In the genomic region with DNA sequence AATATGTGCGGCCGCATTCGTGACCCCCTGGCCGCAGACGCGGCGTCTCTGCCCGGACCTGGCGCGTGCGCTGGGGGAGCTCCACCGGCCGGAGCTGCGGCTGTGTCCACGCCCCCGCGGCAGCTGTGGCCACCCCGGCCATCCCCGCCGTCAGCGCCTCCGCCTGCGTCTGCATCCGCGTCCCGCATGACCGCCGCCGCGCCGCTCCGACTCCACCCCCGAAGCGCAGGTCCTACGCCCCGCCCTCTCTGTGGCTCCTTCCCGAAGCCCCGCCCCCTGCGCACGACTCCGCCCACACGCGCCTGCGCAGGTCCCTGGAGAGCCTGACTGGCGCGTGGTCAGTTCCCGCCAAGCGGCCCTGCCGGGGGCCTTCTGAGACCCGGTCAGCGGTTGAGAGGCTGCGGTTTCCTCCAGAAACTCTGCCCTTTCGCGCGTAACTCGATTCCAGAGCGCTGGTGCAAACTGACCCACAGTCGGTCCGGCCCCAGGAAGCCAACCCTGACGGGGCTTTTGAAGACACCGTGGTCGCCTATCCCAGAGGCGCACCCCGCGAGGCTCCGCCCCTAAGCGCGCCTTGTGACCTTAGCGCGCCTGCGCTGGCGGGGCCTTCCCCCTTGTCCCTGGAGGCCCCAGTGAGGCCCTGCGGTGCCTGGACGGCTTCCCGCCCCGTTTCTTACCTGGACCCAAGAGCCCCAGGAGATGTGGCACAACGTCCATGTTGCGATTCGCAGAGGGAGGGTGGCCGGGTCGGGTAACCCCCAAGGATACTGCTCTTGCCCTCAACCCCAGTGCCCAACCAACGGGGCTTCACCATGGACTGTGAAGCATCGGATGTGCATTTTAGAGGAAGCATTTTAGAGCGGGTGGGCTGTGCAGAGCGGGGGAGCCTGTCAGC, we compare ENCODE assay signal across 1 cellular context.
TF ChIP-seq lines count a peak whose summit lies in the region.

A gene with protein sequence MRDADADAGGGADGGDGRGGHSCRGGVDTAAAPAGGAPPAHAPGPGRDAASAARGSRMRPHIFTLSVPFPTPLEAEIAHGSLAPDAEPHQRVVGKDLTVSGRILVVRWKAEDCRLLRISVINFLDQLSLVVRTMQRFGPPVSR (minus strand): TSS at position 554 of the 895 bp plus-strand sequence. CDS start 366 bp downstream, at position 188.

TF ChIP-seq in HepG2, 621 proteins besides CTCF, POLR2A, EP300 and RAD21 (continued from another document and continues in another):
- TF ChIP-seq, protein P1, sequence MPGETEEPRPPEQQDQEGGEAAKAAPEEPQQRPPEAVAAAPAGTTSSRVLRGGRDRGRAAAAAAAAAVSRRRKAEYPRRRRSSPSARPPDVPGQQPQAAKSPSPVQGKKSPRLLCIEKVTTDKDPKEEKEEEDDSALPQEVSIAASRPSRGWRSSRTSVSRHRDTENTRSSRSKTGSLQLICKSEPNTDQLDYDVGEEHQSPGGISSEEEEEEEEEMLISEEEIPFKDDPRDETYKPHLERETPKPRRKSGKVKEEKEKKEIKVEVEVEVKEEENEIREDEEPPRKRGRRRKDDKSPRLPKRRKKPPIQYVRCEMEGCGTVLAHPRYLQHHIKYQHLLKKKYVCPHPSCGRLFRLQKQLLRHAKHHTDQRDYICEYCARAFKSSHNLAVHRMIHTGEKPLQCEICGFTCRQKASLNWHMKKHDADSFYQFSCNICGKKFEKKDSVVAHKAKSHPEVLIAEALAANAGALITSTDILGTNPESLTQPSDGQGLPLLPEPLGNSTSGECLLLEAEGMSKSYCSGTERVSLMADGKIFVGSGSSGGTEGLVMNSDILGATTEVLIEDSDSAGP (CRISPR knock-in tag; IDR thresholded peaks at IDR 0.05; ENCODE audit: borderline replicate concordance): peak; percentile 48; the same call in 1 of the 2 replicates
- no peak for TF ChIP-seq HCFC1 (IDR thresholded peaks at IDR 0.05; ENCODE audit: low read depth, low read length)
- no peak for TF ChIP-seq ZSCAN12 (CRISPR knock-in tag; IDR thresholded peaks at IDR 0.05)
- TF ChIP-seq NAIF1 (CRISPR knock-in tag; IDR thresholded peaks at IDR 0.05; ENCODE audit: borderline replicate concordance): no peak
- TF ChIP-seq ZEB1 (IDR thresholded peaks at IDR 0.05; ENCODE audit: insufficient replicate concordance, low read depth): no peak
- TF ChIP-seq ZFX (CRISPR knock-in tag; IDR thresholded peaks at IDR 0.05; ENCODE audit: low read depth): peak; percentile 67
- TF ChIP-seq SMC3 (IDR thresholded peaks at IDR 0.05; ENCODE audit: low read length): no peak
- TF ChIP-seq FOXP1 (IDR thresholded peaks at IDR 0.05): no peak
- no peak for TF ChIP-seq FOXP1 (CRISPR knock-in tag; IDR thresholded peaks at IDR 0.05)
- no peak for TF ChIP-seq PAX8 (CRISPR knock-in tag; IDR thresholded peaks at IDR 0.05; ENCODE audit: borderline replicate concordance)
- TF ChIP-seq, protein P2, sequence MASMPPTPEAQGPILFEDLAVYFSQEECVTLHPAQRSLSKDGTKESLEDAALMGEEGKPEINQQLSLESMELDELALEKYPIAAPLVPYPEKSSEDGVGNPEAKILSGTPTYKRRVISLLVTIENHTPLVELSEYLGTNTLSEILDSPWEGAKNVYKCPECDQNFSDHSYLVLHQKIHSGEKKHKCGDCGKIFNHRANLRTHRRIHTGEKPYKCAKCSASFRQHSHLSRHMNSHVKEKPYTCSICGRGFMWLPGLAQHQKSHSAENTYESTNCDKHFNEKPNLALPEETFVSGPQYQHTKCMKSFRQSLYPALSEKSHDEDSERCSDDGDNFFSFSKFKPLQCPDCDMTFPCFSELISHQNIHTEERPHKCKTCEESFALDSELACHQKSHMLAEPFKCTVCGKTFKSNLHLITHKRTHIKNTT (CRISPR knock-in tag; IDR thresholded peaks at IDR 0.05): no peak
- TF ChIP-seq, protein P3, sequence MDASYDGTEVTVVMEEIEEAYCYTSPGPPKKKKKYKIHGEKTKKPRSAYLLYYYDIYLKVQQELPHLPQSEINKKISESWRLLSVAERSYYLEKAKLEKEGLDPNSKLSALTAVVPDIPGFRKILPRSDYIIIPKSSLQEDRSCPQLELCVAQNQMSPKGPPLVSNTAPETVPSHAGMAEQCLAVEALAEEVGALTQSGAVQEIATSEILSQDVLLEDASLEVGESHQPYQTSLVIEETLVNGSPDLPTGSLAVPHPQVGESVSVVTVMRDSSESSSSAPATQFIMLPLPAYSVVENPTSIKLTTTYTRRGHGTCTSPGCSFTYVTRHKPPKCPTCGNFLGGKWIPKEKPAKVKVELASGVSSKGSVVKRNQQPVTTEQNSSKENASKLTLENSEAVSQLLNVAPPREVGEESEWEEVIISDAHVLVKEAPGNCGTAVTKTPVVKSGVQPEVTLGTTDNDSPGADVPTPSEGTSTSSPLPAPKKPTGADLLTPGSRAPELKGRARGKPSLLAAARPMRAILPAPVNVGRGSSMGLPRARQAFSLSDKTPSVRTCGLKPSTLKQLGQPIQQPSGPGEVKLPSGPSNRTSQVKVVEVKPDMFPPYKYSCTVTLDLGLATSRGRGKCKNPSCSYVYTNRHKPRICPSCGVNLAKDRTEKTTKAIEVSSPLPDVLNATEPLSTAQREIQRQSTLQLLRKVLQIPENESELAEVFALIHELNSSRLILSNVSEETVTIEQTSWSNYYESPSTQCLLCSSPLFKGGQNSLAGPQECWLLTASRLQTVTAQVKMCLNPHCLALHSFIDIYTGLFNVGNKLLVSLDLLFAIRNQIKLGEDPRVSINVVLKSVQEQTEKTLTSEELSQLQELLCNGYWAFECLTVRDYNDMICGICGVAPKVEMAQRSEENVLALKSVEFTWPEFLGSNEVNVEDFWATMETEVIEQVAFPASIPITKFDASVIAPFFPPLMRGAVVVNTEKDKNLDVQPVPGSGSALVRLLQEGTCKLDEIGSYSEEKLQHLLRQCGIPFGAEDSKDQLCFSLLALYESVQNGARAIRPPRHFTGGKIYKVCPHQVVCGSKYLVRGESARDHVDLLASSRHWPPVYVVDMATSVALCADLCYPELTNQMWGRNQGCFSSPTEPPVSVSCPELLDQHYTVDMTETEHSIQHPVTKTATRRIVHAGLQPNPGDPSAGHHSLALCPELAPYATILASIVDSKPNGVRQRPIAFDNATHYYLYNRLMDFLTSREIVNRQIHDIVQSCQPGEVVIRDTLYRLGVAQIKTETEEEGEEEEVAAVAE (CRISPR knock-in tag; IDR thresholded peaks at IDR 0.05; ENCODE audit: borderline replicate concordance): no peak
- no peak for TF ChIP-seq KDM5A (IDR thresholded peaks at IDR 0.05; ENCODE audit: borderline replicate concordance, low read length)
- TF ChIP-seq, protein P4, sequence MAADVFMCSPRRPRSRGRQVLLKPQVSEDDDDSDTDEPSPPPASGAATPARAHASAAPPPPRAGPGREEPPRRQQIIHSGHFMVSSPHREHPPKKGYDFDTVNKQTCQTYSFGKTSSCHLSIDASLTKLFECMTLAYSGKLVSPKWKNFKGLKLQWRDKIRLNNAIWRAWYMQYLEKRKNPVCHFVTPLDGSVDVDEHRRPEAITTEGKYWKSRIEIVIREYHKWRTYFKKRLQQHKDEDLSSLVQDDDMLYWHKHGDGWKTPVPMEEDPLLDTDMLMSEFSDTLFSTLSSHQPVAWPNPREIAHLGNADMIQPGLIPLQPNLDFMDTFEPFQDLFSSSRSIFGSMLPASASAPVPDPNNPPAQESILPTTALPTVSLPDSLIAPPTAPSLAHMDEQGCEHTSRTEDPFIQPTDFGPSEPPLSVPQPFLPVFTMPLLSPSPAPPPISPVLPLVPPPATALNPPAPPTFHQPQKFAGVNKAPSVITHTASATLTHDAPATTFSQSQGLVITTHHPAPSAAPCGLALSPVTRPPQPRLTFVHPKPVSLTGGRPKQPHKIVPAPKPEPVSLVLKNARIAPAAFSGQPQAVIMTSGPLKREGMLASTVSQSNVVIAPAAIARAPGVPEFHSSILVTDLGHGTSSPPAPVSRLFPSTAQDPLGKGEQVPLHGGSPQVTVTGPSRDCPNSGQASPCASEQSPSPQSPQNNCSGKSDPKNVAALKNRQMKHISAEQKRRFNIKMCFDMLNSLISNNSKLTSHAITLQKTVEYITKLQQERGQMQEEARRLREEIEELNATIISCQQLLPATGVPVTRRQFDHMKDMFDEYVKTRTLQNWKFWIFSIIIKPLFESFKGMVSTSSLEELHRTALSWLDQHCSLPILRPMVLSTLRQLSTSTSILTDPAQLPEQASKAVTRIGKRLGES (CRISPR knock-in tag; IDR thresholded peaks at IDR 0.05; ENCODE audit: borderline replicate concordance): 0 out of 2 replicates have a peak, but pooled peaks have one; percentile 36
- peak; percentile 73; the same call in 1 of the 2 replicates for TF ChIP-seq ERF (CRISPR knock-in tag; IDR thresholded peaks at IDR 0.05)
- no peak for TF ChIP-seq SRF (IDR thresholded peaks at IDR 0.05; ENCODE audit: low read depth, low read length)
- no peak for TF ChIP-seq MAFF (IDR thresholded peaks at IDR 0.05; ENCODE audit: low read depth, low read length)
- no peak for TF ChIP-seq NCOA1 (CRISPR knock-in tag; IDR thresholded peaks at IDR 0.05)
- TF ChIP-seq ZKSCAN8 (CRISPR knock-in tag; IDR thresholded peaks at IDR 0.05; ENCODE audit: borderline replicate concordance): no peak
- TF ChIP-seq RARA (CRISPR knock-in tag; IDR thresholded peaks at IDR 0.05): no peak
- no peak for TF ChIP-seq ZSCAN22 (CRISPR knock-in tag; IDR thresholded peaks at IDR 0.05)
- TF ChIP-seq, protein P5, sequence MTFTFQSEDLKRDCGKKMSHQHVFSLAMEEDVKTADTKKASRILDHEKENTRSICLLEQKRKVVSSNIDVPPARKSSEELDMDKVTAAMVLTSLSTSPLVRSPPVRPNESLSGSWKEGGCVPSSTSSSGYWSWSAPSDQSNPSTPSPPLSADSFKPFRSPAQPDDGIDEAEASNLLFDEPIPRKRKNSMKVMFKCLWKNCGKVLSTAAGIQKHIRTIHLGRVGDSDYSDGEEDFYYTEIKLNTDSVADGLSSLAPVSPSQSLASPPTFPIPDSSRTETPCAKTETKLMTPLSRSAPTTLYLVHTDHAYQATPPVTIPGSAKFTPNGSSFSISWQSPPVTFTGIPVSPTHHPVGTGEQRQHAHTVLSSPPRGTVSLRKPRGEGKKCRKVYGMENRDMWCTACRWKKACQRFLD (CRISPR knock-in tag; IDR thresholded peaks at IDR 0.05; ENCODE audit: borderline replicate concordance): peak; percentile 78; the same call in 1 of the 2 replicates
- no peak for TF ChIP-seq NR2F2 (IDR thresholded peaks at IDR 0.05; ENCODE audit: borderline replicate concordance, low read depth)
- 0 out of 2 replicates have a peak, but pooled peaks have one; percentile 14 for TF ChIP-seq REL (CRISPR knock-in tag; conservative IDR thresholded peaks at IDR 0.05)
- no peak for TF ChIP-seq POLR2G (IDR thresholded peaks at IDR 0.05; ENCODE audit: low read depth, low read length)
- no peak for TF ChIP-seq ZFYVE20 (CRISPR knock-in tag; IDR thresholded peaks at IDR 0.05; ENCODE audit: borderline replicate concordance, low read depth)
- no peak for TF ChIP-seq SMARCE1 (IDR thresholded peaks at IDR 0.05; ENCODE audit: borderline replicate concordance)
- TF ChIP-seq NFE2L2 (IDR thresholded peaks at IDR 0.05; ENCODE audit: low read length): no peak
- no peak for TF ChIP-seq SMAD3 (CRISPR knock-in tag; IDR thresholded peaks at IDR 0.05)
- TF ChIP-seq ZNF343 (CRISPR knock-in tag; IDR thresholded peaks at IDR 0.05): 0 out of 2 replicates have a peak, but pooled peaks have one; percentile 27
- TF ChIP-seq ZNF589 (CRISPR knock-in tag; conservative IDR thresholded peaks at IDR 0.05): no peak
- TF ChIP-seq, protein P6, sequence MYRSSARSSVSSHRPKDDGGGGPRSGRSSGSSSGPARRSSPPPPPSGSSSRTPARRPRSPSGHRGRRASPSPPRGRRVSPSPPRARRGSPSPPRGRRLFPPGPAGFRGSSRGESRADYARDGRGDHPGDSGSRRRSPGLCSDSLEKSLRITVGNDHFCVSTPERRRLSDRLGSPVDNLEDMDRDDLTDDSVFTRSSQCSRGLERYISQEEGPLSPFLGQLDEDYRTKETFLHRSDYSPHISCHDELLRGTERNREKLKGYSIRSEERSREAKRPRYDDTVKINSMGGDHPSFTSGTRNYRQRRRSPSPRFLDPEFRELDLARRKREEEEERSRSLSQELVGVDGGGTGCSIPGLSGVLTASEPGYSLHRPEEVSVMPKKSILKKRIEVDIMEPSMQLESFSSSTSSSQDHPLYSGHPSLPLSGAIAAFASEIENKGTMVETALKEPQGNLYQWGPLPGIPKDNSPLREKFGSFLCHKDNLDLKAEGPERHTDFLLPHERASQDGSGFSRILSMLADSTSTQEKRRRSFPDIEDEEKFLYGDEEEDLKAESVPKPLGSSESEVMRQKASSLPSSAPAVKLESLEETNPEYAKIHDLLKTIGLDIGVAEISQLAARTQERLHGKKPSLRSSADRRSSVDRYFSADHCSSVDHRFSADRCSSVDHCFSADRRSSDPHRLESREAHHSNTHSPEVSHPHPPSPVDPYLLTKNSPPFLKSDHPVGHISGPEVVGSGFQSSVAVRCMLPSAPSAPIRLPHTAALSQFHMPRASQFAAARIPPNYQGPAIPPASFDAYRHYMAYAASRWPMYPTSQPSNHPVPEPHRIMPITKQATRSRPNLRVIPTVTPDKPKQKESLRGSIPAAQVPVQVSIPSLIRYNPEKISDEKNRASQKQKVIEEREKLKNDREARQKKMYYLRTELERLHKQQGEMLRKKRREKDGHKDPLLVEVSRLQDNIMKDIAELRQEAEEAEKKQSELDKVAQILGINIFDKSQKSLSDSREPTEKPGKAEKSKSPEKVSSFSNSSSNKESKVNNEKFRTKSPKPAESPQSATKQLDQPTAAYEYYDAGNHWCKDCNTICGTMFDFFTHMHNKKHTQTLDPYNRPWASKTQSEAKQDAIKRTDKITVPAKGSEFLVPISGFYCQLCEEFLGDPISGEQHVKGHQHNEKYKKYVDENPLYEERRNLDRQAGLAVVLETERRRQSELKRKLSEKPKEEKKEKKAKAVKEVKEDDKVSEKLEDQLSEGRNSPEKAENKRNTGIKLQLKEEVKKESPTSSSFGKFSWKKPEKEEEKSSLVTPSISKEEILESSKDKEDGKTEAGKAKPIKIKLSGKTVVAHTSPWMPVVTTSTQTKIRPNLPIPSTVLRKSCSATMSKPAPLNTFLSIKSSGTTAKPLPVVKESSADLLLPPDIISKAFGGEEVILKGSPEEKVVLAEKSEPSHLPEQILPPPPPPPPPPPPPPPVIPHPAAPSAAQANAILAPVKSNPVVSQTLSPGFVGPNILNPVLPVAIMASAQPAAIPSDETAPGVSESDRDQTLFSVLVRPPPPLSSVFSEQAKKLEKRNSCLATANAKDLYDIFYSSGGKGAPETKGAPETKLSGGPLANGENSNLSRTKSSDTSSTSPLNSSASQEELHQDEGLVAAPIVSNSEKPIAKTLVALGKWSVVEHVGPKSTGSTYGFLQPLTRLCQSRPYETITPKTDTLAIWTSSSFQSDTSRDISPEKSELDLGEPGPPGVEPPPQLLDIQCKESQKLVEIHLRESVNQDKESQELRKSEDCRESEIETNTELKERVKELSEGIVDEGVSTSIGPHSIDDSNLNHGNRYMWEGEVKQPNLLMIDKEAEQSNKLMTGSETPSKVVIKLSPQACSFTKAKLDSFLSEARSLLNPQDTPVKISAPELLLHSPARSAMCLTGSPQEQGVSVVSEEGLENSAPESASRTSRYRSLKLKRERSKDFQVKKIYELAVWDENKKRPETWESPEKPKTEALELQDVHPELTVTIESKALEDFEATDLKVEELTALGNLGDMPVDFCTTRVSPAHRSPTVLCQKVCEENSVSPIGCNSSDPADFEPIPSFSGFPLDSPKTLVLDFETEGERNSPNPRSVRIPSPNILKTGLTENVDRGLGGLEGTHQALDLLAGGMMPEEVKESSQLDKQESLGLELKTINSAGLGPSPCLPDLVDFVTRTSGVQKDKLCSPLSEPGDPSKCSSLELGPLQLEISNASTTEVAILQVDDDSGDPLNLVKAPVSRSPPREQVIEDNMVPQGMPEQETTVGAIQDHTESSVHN (CRISPR knock-in tag; IDR thresholded peaks at IDR 0.05): 0 out of 2 replicates have a peak, but pooled peaks have one; percentile 35
- TF ChIP-seq, protein P7, sequence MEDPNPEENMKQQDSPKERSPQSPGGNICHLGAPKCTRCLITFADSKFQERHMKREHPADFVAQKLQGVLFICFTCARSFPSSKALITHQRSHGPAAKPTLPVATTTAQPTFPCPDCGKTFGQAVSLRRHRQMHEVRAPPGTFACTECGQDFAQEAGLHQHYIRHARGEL (CRISPR knock-in tag; IDR thresholded peaks at IDR 0.05): no peak
